ENCODE assay signal across 9 cellular contexts in the genomic region with DNA sequence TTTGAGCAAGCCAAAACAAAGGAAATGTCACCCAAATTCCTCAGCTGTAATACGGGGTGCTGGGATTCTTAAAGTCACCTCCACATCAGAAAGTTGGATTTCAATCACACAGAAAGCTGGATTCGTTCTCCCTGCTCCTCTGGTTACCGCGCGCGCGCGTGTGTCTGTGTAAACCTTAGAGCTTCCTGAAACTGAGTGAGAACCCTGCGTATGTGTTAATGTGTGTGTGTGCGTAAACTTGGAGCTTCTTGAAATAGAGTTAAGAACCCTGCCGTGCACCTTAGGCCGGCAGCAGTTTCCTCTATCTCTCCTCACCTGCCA. TPM values are rescaled to one million over a fixed set of nuclear protein-coding genes. Genes with fewer than 3 reads are reported as not detected.
DNase-seq lines count a peak whose midpoint lies in the region; ATAC-seq and TF ChIP-seq lines count a peak whose summit lies in the region.
"Had no signal": no experiment of that assay in that cellular context is flagged by ENCODE, and none has a peak within 500 bp of the region (broad histone marks: within the 10 kb centered on the region; RNA-seq: fewer than 3 reads in every experiment).

No MANE protein-coding gene starts in this region.

- DNase-seq in activated naive CD4-positive, alpha-beta T cell treated with anti-CD3 and anti-CD28 coated beads for 36 hours, result peak; percentile 13
- DNase-seq in activated naive CD4-positive, alpha-beta T cell treated with Interleukin-2 at 50 U/mL for 16 hours, result no peak
- peak; percentile 38 for DNase-seq in M059J (ENCODE audit: low read depth)
- DNase-seq in ascending aorta (ENCODE audit: low spot score in 2 of 2), result no peak
- DNase-seq in stimulated activated effector memory CD8-positive, alpha-beta T cell treated with anti-CD3 and anti-CD28 coated beads, Interleukin-12 subunit alpha, Interleukin-12 subunit beta, amount 100 ng/mL, for 72 hours (ENCODE audit: low spot score in 2 of 2), result no peak
- DNase-seq in NCI-H446 treated with DMSO at 0.1 percent for 48 hours (lab: John Stamatoyannopoulos, UW), result no peak
- DNase-seq in NAMALWA (ENCODE audit: low spot score), result no peak

- H3K4me1 Mint-ChIP-seq in activated naive CD4-positive, alpha-beta T cell treated with anti-CD3 and anti-CD28 coated beads for 36 hours (ENCODE audit: low read depth), result peaks cover 12% of the 10 kb centered on the region
- peaks cover 15% of the 10 kb centered on the region for H3K4me1 Mint-ChIP-seq in stimulated activated effector memory CD8-positive, alpha-beta T cell treated with anti-CD3 and anti-CD28 coated beads, Interleukin-12 subunit alpha, Interleukin-12 subunit beta, amount 100 ng/mL, for 72 hours

- intact Hi-C loops in activated naive CD4-positive, alpha-beta T cell treated with anti-CD3 and anti-CD28 coated beads for 36 hours (cut with micrococcal nuclease), result loop anchor here (5.0 kb wide), 3 partner anchors 76 to 156 kb away; partner anchors contain the start of genes FYCO1 and SACM1L
- intact Hi-C loops in ascending aorta (cut with DNase I), result loop anchor here (5.0 to 10.0 kb wide), 3 partner anchors 236 to 867 kb away; partner anchors contain the start of genes EXOSC7, LIMD1 and ZDHHC3

- H3K4me1 ChIP-seq in ascending aorta (no peaks in the 10 kb centered on the region), iPS-20b (ENCODE audit: insufficient read depth, low read length) (peaks cover 5% of the 10 kb centered on the region; the same call in 1 of the 2 replicates)

- no peak for TF ChIP-seq CTCF in ascending aorta (IDR thresholded peaks at IDR 0.05)

- peaks cover 3 to 4% of the 10 kb centered on the region in 2 donors for H3K36me3 ChIP-seq in ascending aorta
- no peaks in the 10 kb centered on the region for H3K36me3 ChIP-seq in iPS-20b (ENCODE audit: insufficient read depth, low read depth, low read length)

- peak overlapping the region; percentile 90 for H3K4me3 Mint-ChIP-seq in activated naive CD4-positive, alpha-beta T cell treated with anti-CD3 and anti-CD28 coated beads for 36 hours
- H3K4me3 Mint-ChIP-seq in stimulated activated effector memory CD8-positive, alpha-beta T cell treated with anti-CD3 and anti-CD28 coated beads, Interleukin-12 subunit alpha, Interleukin-12 subunit beta, amount 100 ng/mL, for 72 hours, result peak overlapping the region; percentile 90

- H3K4me3 ChIP-seq in ascending aorta, result peak overlapping the region; percentile 72 to 79
- H3K4me3 ChIP-seq in iPS-20b (ENCODE audit: low read length), result peak overlapping the region; percentile 89

- no peaks in the 10 kb centered on the region for H3K27me3 ChIP-seq in ascending aorta
- H3K27me3 ChIP-seq in iPS-20b (ENCODE audit: insufficient read depth, low read length), result peaks cover 46% of the 10 kb centered on the region

- peak overlapping the region; percentile 67; the same call in 1 of the 2 replicates for H3K9ac ChIP-seq in iPS-20b (ENCODE audit: low read depth, low read length)

- CTCF ChIA-PET in activated naive CD4-positive, alpha-beta T cell treated with anti-CD3 and anti-CD28 coated beads for 36 hours (lab: Charles Lee), result interaction anchor here (0.7 kb wide), 1 partner anchor 132 kb away, joined by 3 read pairs; no protein-coding TSS in a partner anchor

- H3K9me3 ChIP-seq in ascending aorta (no peaks in the 10 kb centered on the region), iPS-20b (ENCODE audit: insufficient read depth, low read depth, low read length) (no peaks in the 10 kb centered on the region)

- H3K36me3 Mint-ChIP-seq in activated naive CD4-positive, alpha-beta T cell treated with anti-CD3 and anti-CD28 coated beads for 36 hours (ENCODE audit: low read depth), result no peaks in the 10 kb centered on the region
- H3K36me3 Mint-ChIP-seq in stimulated activated effector memory CD8-positive, alpha-beta T cell treated with anti-CD3 and anti-CD28 coated beads, Interleukin-12 subunit alpha, Interleukin-12 subunit beta, amount 100 ng/mL, for 72 hours, result peaks cover 5% of the 10 kb centered on the region

- H3K27ac ChIP-seq in ascending aorta, result peak overlapping the region in 1 of 2 donors; percentile 16
- no peak overlapping the region for H3K27ac ChIP-seq in iPS-20b (ENCODE audit: low read length)

- no peaks in the 10 kb centered on the region for H3K27me3 Mint-ChIP-seq in activated naive CD4-positive, alpha-beta T cell treated with anti-CD3 and anti-CD28 coated beads for 36 hours (ENCODE audit: low read depth)

- H3K27ac Mint-ChIP-seq in activated naive CD4-positive, alpha-beta T cell treated with anti-CD3 and anti-CD28 coated beads for 36 hours, result no peak overlapping the region
- peak overlapping the region; percentile 95 for H3K27ac Mint-ChIP-seq in stimulated activated effector memory CD8-positive, alpha-beta T cell treated with anti-CD3 and anti-CD28 coated beads, Interleukin-12 subunit alpha, Interleukin-12 subunit beta, amount 100 ng/mL, for 72 hours

- H3K9me3 Mint-ChIP-seq in activated naive CD4-positive, alpha-beta T cell treated with anti-CD3 and anti-CD28 coated beads for 36 hours, result no peaks in the 10 kb centered on the region
- H3K9me3 Mint-ChIP-seq in stimulated activated effector memory CD8-positive, alpha-beta T cell treated with anti-CD3 and anti-CD28 coated beads, Interleukin-12 subunit alpha, Interleukin-12 subunit beta, amount 100 ng/mL, for 72 hours, result no peaks in the 10 kb centered on the region

- peak; percentile 55 for ATAC-seq in stimulated activated effector memory CD8-positive, alpha-beta T cell treated with anti-CD3 and anti-CD28 coated beads, Interleukin-12 subunit alpha, Interleukin-12 subunit beta, amount 100 ng/mL, for 72 hours

RNA-seq across cellular contexts. Expression of gene LZTFL1, which starts 0.6 kb away (rescaled TPM):
- 1 to 10 TPM; 3.6 to 4.1 TPM for total RNA-seq in activated naive CD4-positive, alpha-beta T cell treated with anti-CD3 and anti-CD28 coated beads for 36 hours
- total RNA-seq in M059J (2014; rRNA removed; shearing (Covaris generic)), result 15.9 and 18.0 TPM in 2 replicates
- 6.7 TPM for total RNA-seq in ascending aorta

RNA-seq across cellular contexts. Expression of gene CCR9, which starts 45.0 kb away (rescaled TPM):
- not detected for total RNA-seq in activated naive CD4-positive, alpha-beta T cell treated with anti-CD3 and anti-CD28 coated beads for 36 hours
- total RNA-seq in M059J (2014; rRNA removed; shearing (Covaris generic)), result not detected in 2 replicates
- not detected for total RNA-seq in ascending aorta
- total RNA-seq: glomerular endothelial cell had no signal

RNA-seq across cellular contexts. Expression of gene SLC6A20, which starts 45.0 kb away (rescaled TPM):
- not detected for total RNA-seq in activated naive CD4-positive, alpha-beta T cell treated with anti-CD3 and anti-CD28 coated beads for 36 hours
- 0.02 and 1.7 TPM in 2 replicates for total RNA-seq in M059J (2014; rRNA removed; shearing (Covaris generic))
- total RNA-seq in ascending aorta, result not detected
- total RNA-seq: glomerular endothelial cell had no signal

Comparison
In these comparisons a context has a peak if more than half of its experiments do, and no peak if none do; other contexts are left out.
1. DNase-seq: peak in activated naive CD4-positive, alpha-beta T cell treated with anti-CD3 and anti-CD28 coated beads for 36 hours (single experiment) and M059J (single experiment); none in activated naive CD4-positive, alpha-beta T cell treated with Interleukin-2 at 50 U/mL for 16 hours (single experiment), ascending aorta (0 of 2), stimulated activated effector memory CD8-positive, alpha-beta T cell treated with anti-CD3 and anti-CD28 coated beads, Interleukin-12 subunit alpha, Interleukin-12 subunit beta, amount 100 ng/mL, for 72 hours (0 of 2), NCI-H446 treated with DMSO at 0.1 percent for 48 hours (single experiment) and NAMALWA (single experiment).